In genomic region chr12:51269174-51270066, GRCh38 we compare ENCODE assay signal across 1 cellular context.
TF ChIP-seq lines count a peak whose summit lies in the region.

No MANE protein-coding gene starts in this region.

TF ChIP-seq in HCT116, 20 proteins besides CTCF, POLR2A, EP300 and RAD21 (continued from another document):
- TF ChIP-seq REST (IDR thresholded peaks at IDR 0.05; ENCODE audit: low read depth), result no peak
- no peak for TF ChIP-seq ZNF274 (IDR thresholded peaks at IDR 0.05; ENCODE audit: low read depth, low read length)
- TF ChIP-seq, protein P1, sequence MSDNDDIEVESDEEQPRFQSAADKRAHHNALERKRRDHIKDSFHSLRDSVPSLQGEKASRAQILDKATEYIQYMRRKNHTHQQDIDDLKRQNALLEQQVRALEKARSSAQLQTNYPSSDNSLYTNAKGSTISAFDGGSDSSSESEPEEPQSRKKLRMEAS (IDR thresholded peaks at IDR 0.05), result no peak; the same call in 1 of the 2 replicates
- no peak for TF ChIP-seq ELF1 (IDR thresholded peaks at IDR 0.05; ENCODE audit: borderline replicate concordance, low read depth)
- no peak for TF ChIP-seq FOSL1 (IDR thresholded peaks at IDR 0.05; ENCODE audit: low read depth)
